In genomic region chr11:69860796-69861445, GRCh38 we compare ENCODE assay signal across 22 cellular contexts. TPM values are rescaled to one million over a fixed set of nuclear protein-coding genes. Genes with fewer than 3 reads are reported as not detected.
A peak's percentile ranks its signal among the peaks of the same experiment; 100 is the strongest.
DNase-seq lines count a peak whose midpoint lies in the region; ATAC-seq and TF ChIP-seq lines count a peak whose summit lies in the region.
"Had no signal": no experiment of that assay in that cellular context is flagged by ENCODE, and none has a peak within 500 bp of the region (broad histone marks: within the 10 kb centered on the region; RNA-seq: fewer than 3 reads in every experiment).

No MANE protein-coding gene starts in this region.

- H3K27ac ChIP-seq in heart right ventricle (no peak overlapping the region), endodermal cell (ENCODE audit: low read depth, low read length) (no peak overlapping the region), SJCRH30 (no peak overlapping the region)
- H3K27ac ChIP-seq: GM23248 had no signal

- TF ChIP-seq CTCF in heart right ventricle (IDR thresholded peaks at IDR 0.05) (no peak), endodermal cell (conservative IDR thresholded peaks at IDR 0.05) (no peak)

- WGBS in heart right ventricle, 2 donors, result 60 to 63% methylated on average over 9 of the region's 9 CpGs
- WGBS in endodermal cell (ENCODE audit: insufficient coverage in 1 of 2, insufficient read length in 1 of 2), 2 experiments, result 94 to 96% methylated on average over 4 to 9 of the region's 9 CpGs

- ATAC-seq in heart right ventricle (no peak), GM19395 (IDR thresholded peaks at IDR 0.05; ENCODE audit: unreplicated experiment) (no peak)

- peaks cover 0 to 71% (median 58%) of the 10 kb centered on the region in 7 donors for H3K27me3 ChIP-seq in heart right ventricle
- H3K27me3 ChIP-seq in endodermal cell (ENCODE audit: control insufficient read depth, insufficient read depth, low read length, poor library complexity, severe bottlenecking), result no peaks in the 10 kb centered on the region
- H3K27me3 ChIP-seq in SJCRH30, result no peaks in the 10 kb centered on the region

- no peak overlapping the region for H3K9ac ChIP-seq in endodermal cell (ENCODE audit: extremely low read depth, low read length, poor library complexity, severe bottlenecking)
- H3K9ac ChIP-seq: GM23248 had no signal

- H3K4me3 ChIP-seq in heart right ventricle (no peak overlapping the region), endodermal cell (ENCODE audit: low read length) (no peak overlapping the region), SJCRH30 (no peak overlapping the region)
- H3K4me3 ChIP-seq: GM23248 had no signal

- no peak overlapping the region for H3K4me3 Mint-ChIP-seq in endodermal cell
- H3K4me3 Mint-ChIP-seq: CD4-positive, alpha-beta memory T cell had no signal

- H3K4me1 ChIP-seq in heart right ventricle, result no peaks in the 10 kb centered on the region
- no peaks in the 10 kb centered on the region for H3K4me1 ChIP-seq in endodermal cell (ENCODE audit: control insufficient read depth, insufficient read depth, low read length)
- H3K4me1 ChIP-seq in SJCRH30, result no peaks in the 10 kb centered on the region

- H3K36me3 Mint-ChIP-seq in endodermal cell (ENCODE audit: low read depth), result no peaks in the 10 kb centered on the region
- H3K36me3 Mint-ChIP-seq: CD4-positive, alpha-beta memory T cell had no signal

- peaks cover 9% of the 10 kb centered on the region for H3K27me3 Mint-ChIP-seq in endodermal cell (ENCODE audit: insufficient read depth)

- H3K9me3 ChIP-seq in heart right ventricle, result no peaks in the 10 kb centered on the region
- no peaks in the 10 kb centered on the region for H3K9me3 ChIP-seq in endodermal cell (ENCODE audit: control insufficient read depth, low read length)
- H3K9me3 ChIP-seq in SJCRH30 (replicated peaks), result no peaks in the 10 kb centered on the region

- no peak overlapping the region for H3K27ac Mint-ChIP-seq in endodermal cell
- H3K27ac Mint-ChIP-seq: CD4-positive, alpha-beta memory T cell had no signal

- no peaks in the 10 kb centered on the region for H3K4me1 Mint-ChIP-seq in endodermal cell
- H3K4me1 Mint-ChIP-seq: CD4-positive, alpha-beta memory T cell had no signal

- intact Hi-C loops in cardiac septum (cut with DNase I) (no loop called here), heart right ventricle (cut with DNase I) (no loop called here)

- H3K9me3 Mint-ChIP-seq in endodermal cell, result peaks cover 2% of the 10 kb centered on the region
- H3K9me3 Mint-ChIP-seq: CD4-positive, alpha-beta memory T cell had no signal

- H3K36me3 ChIP-seq in heart right ventricle (no peaks in the 10 kb centered on the region), endodermal cell (ENCODE audit: control insufficient read depth, insufficient read depth, low read length) (no peaks in the 10 kb centered on the region), SJCRH30 (no peaks in the 10 kb centered on the region)

- DNase-seq in cardiac septum (ENCODE audit: low spot score) (peak; percentile 46), heart right ventricle (no peak), endodermal cell (peak; percentile 35), mesenteric fat pad (ENCODE audit: low spot score) (peak; percentile 65), SJCRH30 (no peak)
- DNase-seq: C1 segment of cervical spinal cord; Calu3; CD4-positive, alpha-beta memory T cell; COR-L47; DMS53; DMS79 treated with DMSO at 0.1 percent for 48 hours; GF-D8; GM23248; H7; HCEC 1CT had no signal

RNA-seq across cellular contexts. Expression of gene FGF3, which starts 41.7 kb away (rescaled TPM):
- total RNA-seq in cardiac septum, result not detected
- total RNA-seq in heart right ventricle, result not detected
- not detected for polyA plus RNA-seq in heart right ventricle
- not detected for total RNA-seq in endodermal cell
- polyA plus RNA-seq in endodermal cell (2013, experiment 1 of 2), result 0.39 TPM
- polyA plus RNA-seq in endodermal cell (2013, experiment 2 of 2), result 0.41 TPM
- not detected for total RNA-seq in mesenteric fat pad
- total RNA-seq in SJCRH30 (2014; rRNA removed; shearing (Covaris generic)), result not detected in 2 replicates
- total RNA-seq: A172; A673; Calu3; CD4-positive, alpha-beta memory T cell; Daoy; G401; GM23248; H1; H7 had no signal
- polyA plus RNA-seq: BJ; CD4-positive, alpha-beta memory T cell; GM23248; H1 had no signal

Comparison
In these comparisons a context has a peak if more than half of its experiments do, and no peak if none do; other contexts are left out.
1. DNase-seq: peak in cardiac septum (single experiment), endodermal cell (single experiment) and mesenteric fat pad (single experiment); none in heart right ventricle (0 of 2) and SJCRH30 (0 of 2).